6 cellular contexts compared by ENCODE assay signal in genomic region chr6:30723843-30724741, GRCh38. TPM values are rescaled to one million over a fixed set of nuclear protein-coding genes. Genes with fewer than 3 reads are reported as not detected.
A peak's percentile ranks its signal among the peaks of the same experiment; 100 is the strongest.
DNase-seq lines count a peak whose midpoint lies in the region; ATAC-seq, FAIRE-seq and TF ChIP-seq lines count a peak whose summit lies in the region.
"Not testable (repeated sequence)": the region's sequence is repeated elsewhere in the genome, so short reads cannot be mapped to it uniquely, and the experiment has no call there.

No MANE protein-coding gene starts in this region.

- not testable (repeated sequence) for H3K27me3 ChIP-seq in DND-41 (ENCODE audit: insufficient read depth, low read length, poor library complexity); PC-3 (ENCODE audit: low read length); endothelial cell of umbilical vein (ENCODE audit: control insufficient read depth in 2 of 2, insufficient read depth in 2 of 2, low read length in 2 of 2); transverse colon

- TSS peak; percentile 13 for BruUV-seq in PC-3 (replicated peaks; lab: Mats Ljungman, UMichigan)
- TSS peak; percentile 29 for BruUV-seq in endothelial cell of umbilical vein (replicated peaks; lab: Mats Ljungman, UMichigan)

- peak; percentile 35 for TF ChIP-seq CTCF in DND-41 (IDR thresholded peaks at IDR 0.05; ENCODE audit: borderline replicate concordance, extremely low read depth, low read length, poor library complexity, severe bottlenecking)
- not testable (repeated sequence) for TF ChIP-seq CTCF in PC-3 (conservative IDR thresholded peaks at IDR 0.05; ENCODE audit: low read depth, low read length); endothelial cell of umbilical vein (IDR thresholded peaks at IDR 0.05; ENCODE audit: extremely low read depth in 1 of 2, insufficient read depth in 1 of 2, low read depth in 1 of 2, low read length in 2 of 2); natural killer cell (IDR thresholded peaks at IDR 0.05); transverse colon (IDR thresholded peaks at IDR 0.05)

- DNase-seq in DND-41: peak; percentile 23
- not testable (repeated sequence) for DNase-seq in PC-3; activated T-helper 2 cell treated with anti-CD3 and anti-CD28 coated beads, Interferon-gamma antibody, Interleukin-2, Interleukin-4, amounts not matched to agents 10 μg/mL and 5 μg/mL and 100 μg/mL, durations not matched to agents 14 hours and 24 hours and 36 hours (ENCODE audit: low spot score); endothelial cell of umbilical vein (ENCODE audit: low read depth, low spot score); natural killer cell; transverse colon

- peak overlapping the region; percentile 86 for H3K4me2 ChIP-seq in DND-41 (ENCODE audit: insufficient read depth, low read length)
- H3K4me2 ChIP-seq in PC-3 (ENCODE audit: low read length): peak overlapping the region; percentile 91; the same call in 1 of the 2 replicates
- H3K4me2 ChIP-seq in endothelial cell of umbilical vein (ENCODE audit: insufficient read depth, low read length): peak overlapping the region; percentile 89

- peak overlapping the region in 1 of 2 experiments; percentile 99; a peak in 2 of 4 replicates for H3K4me3 ChIP-seq in DND-41 (ENCODE audit: low read depth in 1 of 2, low read length in 2 of 2)
- H3K4me3 ChIP-seq in PC-3 (ENCODE audit: low read length); endothelial cell of umbilical vein (replicated peaks in 1 of 3; ENCODE audit: insufficient read depth in 1 of 3, low read depth in 1 of 3, low read length in 3 of 3); transverse colon: not testable (repeated sequence)

- H3K4me1 Mint-ChIP-seq in activated T-helper 2 cell treated with anti-CD3 and anti-CD28 coated beads, Interferon-gamma antibody, Interleukin-2, Interleukin-4, amounts not matched to agents 10 μg/mL and 5 μg/mL and 100 μg/mL, durations not matched to agents 14 hours and 24 hours and 36 hours (ENCODE audit: low read depth): peaks cover 34% of the 10 kb centered on the region
- peaks cover 50 to 57% of the 10 kb centered on the region in 2 donors for H3K4me1 Mint-ChIP-seq in natural killer cell

- POLR2A ChIA-PET in PC-3 (lab: Charles Lee; ENCODE audit: unreplicated experiment) (interaction anchor here (0.7 kb wide), 1 partner anchor 45 kb away, joined by 3 read pairs; no protein-coding TSS in a partner anchor), endothelial cell of umbilical vein (lab: Charles Lee) (interaction anchor here (0.6 kb wide), 1 partner anchor 49 kb away, joined by 3 read pairs; no protein-coding TSS in a partner anchor)

- not testable (repeated sequence) for H3K27ac ChIP-seq in DND-41 (ENCODE audit: low read length); endothelial cell of umbilical vein (ENCODE audit: insufficient read depth, low read depth, low read length)
- H3K27ac ChIP-seq in PC-3 (ENCODE audit: low read length) (peak overlapping the region; percentile 2; the same call in 1 of the 2 replicates), transverse colon (peak overlapping the region; percentile 22 to 35 (median 28))

- TF ChIP-seq EP300 in transverse colon (IDR thresholded peaks at IDR 0.05; ENCODE audit: low read depth): not testable (repeated sequence)

- not testable (repeated sequence) for H2AFZ ChIP-seq in DND-41 (ENCODE audit: low read depth, low read length); PC-3 (ENCODE audit: low read length); endothelial cell of umbilical vein (ENCODE audit: low read depth, low read length)

- H3K9me3 ChIP-seq in DND-41 (ENCODE audit: insufficient read depth, low read length, severe bottlenecking); PC-3 (ENCODE audit: low read length); endothelial cell of umbilical vein (replicated peaks; ENCODE audit: control insufficient read depth, insufficient read depth, low read length); transverse colon: not testable (repeated sequence)

- not testable (repeated sequence) for H3K9me2 ChIP-seq in PC-3 (replicated peaks; ENCODE audit: low read length)

- CTCF ChIA-PET in PC-3 (lab: Charles Lee): not testable (repeated sequence)
- CTCF ChIA-PET in endothelial cell of umbilical vein (lab: Charles Lee): interaction anchor here (0.8 to 9.2 kb wide), 10 partner anchors 18 to 363 kb away, joined by 3 to 296 read pairs (median 5); partner anchors contain the start of gene FLOT1

- H3K4me1 ChIP-seq in DND-41 (ENCODE audit: insufficient read depth, low read length): peaks cover 39% of the 10 kb centered on the region
- peaks cover 18% of the 10 kb centered on the region for H3K4me1 ChIP-seq in PC-3 (ENCODE audit: insufficient read depth, low read length)
- H3K4me1 ChIP-seq in endothelial cell of umbilical vein (ENCODE audit: control insufficient read depth, extremely low read depth, insufficient read depth, low read length): peaks cover 26% of the 10 kb centered on the region
- H3K4me1 ChIP-seq in transverse colon: peaks cover 0 to 42% (median 21%) of the 10 kb centered on the region in 4 donors

- H3K4me3 Mint-ChIP-seq in activated T-helper 2 cell treated with anti-CD3 and anti-CD28 coated beads, Interferon-gamma antibody, Interleukin-2, Interleukin-4, amounts not matched to agents 10 μg/mL and 5 μg/mL and 100 μg/mL, durations not matched to agents 14 hours and 24 hours and 36 hours (ENCODE audit: low read depth): peak overlapping the region; percentile 93
- peak overlapping the region; percentile 60 for H3K4me3 Mint-ChIP-seq in natural killer cell

- WGBS in transverse colon (ENCODE audit: low coverage in 1 of 2), 2 donors: 56 to 100% methylated on average over 3 to 29 of the region's 29 CpGs

- H3K36me3 Mint-ChIP-seq in activated T-helper 2 cell treated with anti-CD3 and anti-CD28 coated beads, Interferon-gamma antibody, Interleukin-2, Interleukin-4, amounts not matched to agents 10 μg/mL and 5 μg/mL and 100 μg/mL, durations not matched to agents 14 hours and 24 hours and 36 hours (ENCODE audit: low read depth): peaks cover 82% of the 10 kb centered on the region
- peaks cover 14% of the 10 kb centered on the region for H3K36me3 Mint-ChIP-seq in natural killer cell

- dilution Hi-C loops in endothelial cell of umbilical vein (cut with MboI; ENCODE audit: extremely low pct_ligation_motif_present, low sequenced_read_pairs): not testable (repeated sequence)

- H3K9ac ChIP-seq in DND-41 (ENCODE audit: low read depth, low read length): peak overlapping the region; percentile 98
- not testable (repeated sequence) for H3K9ac ChIP-seq in PC-3 (ENCODE audit: low read length); endothelial cell of umbilical vein (replicated peaks; ENCODE audit: extremely low read depth, insufficient read depth, low read length)

- FAIRE-seq in endothelial cell of umbilical vein (lab: Jason Lieb, UNC): peak; percentile 59

- H4K20me1 ChIP-seq in DND-41 (ENCODE audit: insufficient read depth, low read length): peaks cover 54% of the 10 kb centered on the region
- H4K20me1 ChIP-seq in PC-3 (ENCODE audit: low read length): peaks cover 32% of the 10 kb centered on the region
- not testable (repeated sequence) for H4K20me1 ChIP-seq in endothelial cell of umbilical vein (replicated peaks; ENCODE audit: control insufficient read depth, extremely low read depth, insufficient read depth, low read length)

- peaks cover 29% of the 10 kb centered on the region for H3F3A ChIP-seq in PC-3 (ENCODE audit: low read length, unreplicated experiment)

- TF ChIP-seq POLR2A in endothelial cell of umbilical vein (IDR thresholded peaks at IDR 0.05; ENCODE audit: low read depth, low read length); transverse colon (IDR thresholded peaks at IDR 0.05): not testable (repeated sequence)

- H3K9me3 Mint-ChIP-seq in activated T-helper 2 cell treated with anti-CD3 and anti-CD28 coated beads, Interferon-gamma antibody, Interleukin-2, Interleukin-4, amounts not matched to agents 10 μg/mL and 5 μg/mL and 100 μg/mL, durations not matched to agents 14 hours and 24 hours and 36 hours; natural killer cell: not testable (repeated sequence)

- peak overlapping the region; percentile 76 for H3K27ac Mint-ChIP-seq in activated T-helper 2 cell treated with anti-CD3 and anti-CD28 coated beads, Interferon-gamma antibody, Interleukin-2, Interleukin-4, amounts not matched to agents 10 μg/mL and 5 μg/mL and 100 μg/mL, durations not matched to agents 14 hours and 24 hours and 36 hours
- H3K27ac Mint-ChIP-seq in natural killer cell: peak overlapping the region; percentile 71 to 100

- intact Hi-C loops in PC-3 (cut with micrococcal nuclease) (loop anchor here (5.0 to 10.0 kb wide), 2 partner anchors 182 to 239 kb away; partner anchors contain the start of gene HLA-E), natural killer cell (cut with micrococcal nuclease) (loop anchor here (2.0 kb wide), 1 partner anchor 241 kb away; no protein-coding TSS in a partner anchor), transverse colon (cut with DNase I; ENCODE audit: low total_unique reads) (loop anchor here (5.0 kb wide), 1 partner anchor 107 kb away; the partner anchor contains the start of genes MRPS18B and PPP1R10)
- intact Hi-C loops in activated T-helper 2 cell treated with anti-CD3 and anti-CD28 coated beads, Interferon-gamma antibody, Interleukin-2, Interleukin-4, amounts not matched to agents 10 μg/mL and 5 μg/mL and 100 μg/mL, durations not matched to agents 14 hours and 24 hours and 36 hours (cut with micrococcal nuclease): loop anchor here (5.0 kb wide), 2 partner anchors 153 to 237 kb away; partner anchors contain the start of gene HLA-E
- intact Hi-C loops in endothelial cell of umbilical vein (cut with micrococcal nuclease): not testable (repeated sequence)

- not testable (repeated sequence) for H3K9me1 ChIP-seq in endothelial cell of umbilical vein (replicated peaks; ENCODE audit: control insufficient read depth, extremely low read depth, insufficient read depth, low read length)

- H3K36me3 ChIP-seq in DND-41 (ENCODE audit: insufficient read depth, low read length) (peaks cover 71% of the 10 kb centered on the region), PC-3 (ENCODE audit: low read depth, low read length) (peaks cover 37% of the 10 kb centered on the region), endothelial cell of umbilical vein (ENCODE audit: control insufficient read depth in 2 of 2, extremely low read depth in 1 of 2, insufficient read depth in 2 of 2, low read length in 2 of 2) (peaks cover 16 to 31% of the 10 kb centered on the region in 2 experiments), transverse colon (peaks cover 0 to 35% (median 15%) of the 10 kb centered on the region in 4 donors)

- H3K79me2 ChIP-seq in DND-41 (ENCODE audit: insufficient read depth, low read length): peaks cover 67% of the 10 kb centered on the region
- H3K79me2 ChIP-seq in PC-3 (ENCODE audit: low read length): peaks cover 60% of the 10 kb centered on the region
- peaks cover 55% of the 10 kb centered on the region for H3K79me2 ChIP-seq in endothelial cell of umbilical vein (ENCODE audit: control insufficient read depth, insufficient read depth, low read length)

- in situ Hi-C loops in transverse colon (cut with MboI; ENCODE audit: low pct_ligation_motif_present in 1 of 4, low pct_unique_long_range_greater_than_20kb in 1 of 4, low sequenced_read_pairs in 3 of 4): loop anchor here in 2 of 4 donors (5.0 to 10.0 kb wide), 2 partner anchors 42 to 151 kb away; no protein-coding TSS in a partner anchor

- not testable (repeated sequence) for H3K27me3 Mint-ChIP-seq in activated T-helper 2 cell treated with anti-CD3 and anti-CD28 coated beads, Interferon-gamma antibody, Interleukin-2, Interleukin-4, amounts not matched to agents 10 μg/mL and 5 μg/mL and 100 μg/mL, durations not matched to agents 14 hours and 24 hours and 36 hours (ENCODE audit: low read depth); natural killer cell (ENCODE audit: low read depth in 2 of 2)

- not testable (repeated sequence) for ATAC-seq in DND-41 (ENCODE audit: insufficient read depth, low read depth); PC-3; natural killer cell

RNA-seq across cellular contexts. Expression of gene TUBB, which starts 3.9 kb away (rescaled TPM):
- total RNA-seq in PC-3 (2014; rRNA removed) (1,245 and 1,398 TPM in 2 replicates), endothelial cell of umbilical vein (1,243 and 1,276 TPM in 2 replicates), natural killer cell (100 to 1,000 TPM; 121 to 168 (median 127) TPM), transverse colon (100 to 1,000 TPM in 3 of 4 donors, 10 to 100 TPM in 1; 77.1 to 128 (median 106) TPM)
- 1,115 and 1,128 TPM in 2 replicates for total RNA-seq in activated T-helper 2 cell treated with anti-CD3 and anti-CD28 coated beads, Interferon-gamma antibody, Interleukin-2, Interleukin-4, amounts not matched to agents 10 μg/mL and 5 μg/mL and 100 μg/mL, durations not matched to agents 14 hours and 24 hours and 36 hours
- polyA plus RNA-seq in endothelial cell of umbilical vein: 1,408 and 1,437 TPM in 2 replicates
- polyA plus RNA-seq in endothelial cell of umbilical vein (2011; cell fraction: cytosol; rRNA removed): 1,278 and 1,444 TPM in 2 replicates
- polyA plus RNA-seq in endothelial cell of umbilical vein (2011; cell fraction: nucleus; rRNA removed): 567 and 602 TPM in 2 replicates
- 869 and 1,219 TPM in 2 replicates for polyA plus RNA-seq in endothelial cell of umbilical vein (2012)
- polyA minus RNA-seq in endothelial cell of umbilical vein: 1,727 and 1,760 TPM in 2 replicates
- 468 TPM for polyA minus RNA-seq in endothelial cell of umbilical vein (2011; cell fraction: cytosol; rRNA and poly(A)+ RNA removed)
- 213 and 284 TPM in 2 replicates for polyA minus RNA-seq in endothelial cell of umbilical vein (2011; cell fraction: nucleus; rRNA and poly(A)+ RNA removed)

RNA-seq across cellular contexts. Expression of gene MDC1, which starts 7.0 kb away (rescaled TPM):
- total RNA-seq in PC-3 (2014; rRNA removed) (19.6 and 24.9 TPM in 2 replicates), endothelial cell of umbilical vein (42.3 and 43.6 TPM in 2 replicates), natural killer cell (10 to 100 TPM; 61.2 to 77.0 (median 64.5) TPM), transverse colon (10 to 100 TPM in 2 of 4 donors, 1 to 10 TPM in 2; 3.1 to 13.5 (median 9.7) TPM)
- 88.3 and 96.6 TPM in 2 replicates for total RNA-seq in activated T-helper 2 cell treated with anti-CD3 and anti-CD28 coated beads, Interferon-gamma antibody, Interleukin-2, Interleukin-4, amounts not matched to agents 10 μg/mL and 5 μg/mL and 100 μg/mL, durations not matched to agents 14 hours and 24 hours and 36 hours
- polyA plus RNA-seq in endothelial cell of umbilical vein: 15.6 and 16.8 TPM in 2 replicates
- 13.0 and 13.4 TPM in 2 replicates for polyA plus RNA-seq in endothelial cell of umbilical vein (2011; cell fraction: cytosol; rRNA removed)
- polyA plus RNA-seq in endothelial cell of umbilical vein (2011; cell fraction: nucleus; rRNA removed): 36.2 and 49.0 TPM in 2 replicates
- polyA plus RNA-seq in endothelial cell of umbilical vein (2012): 16.8 and 20.4 TPM in 2 replicates
- 14.6 and 17.6 TPM in 2 replicates for polyA minus RNA-seq in endothelial cell of umbilical vein
- 20.7 TPM for polyA minus RNA-seq in endothelial cell of umbilical vein (2011; cell fraction: cytosol; rRNA and poly(A)+ RNA removed)
- 11.9 and 14.6 TPM in 2 replicates for polyA minus RNA-seq in endothelial cell of umbilical vein (2011; cell fraction: nucleus; rRNA and poly(A)+ RNA removed)

RNA-seq across cellular contexts. Expression of gene FLOT1, which starts 18.4 kb away (rescaled TPM):
- total RNA-seq in PC-3 (2014; rRNA removed) (305 and 401 TPM in 2 replicates), endothelial cell of umbilical vein (141 and 145 TPM in 2 replicates), natural killer cell (100 to 1,000 TPM in 1 of 3 donors, 10 to 100 TPM in 2; 73.1 to 113 (median 94.2) TPM), transverse colon (100 to 1,000 TPM; 123 to 146 (median 139) TPM)
- total RNA-seq in activated T-helper 2 cell treated with anti-CD3 and anti-CD28 coated beads, Interferon-gamma antibody, Interleukin-2, Interleukin-4, amounts not matched to agents 10 μg/mL and 5 μg/mL and 100 μg/mL, durations not matched to agents 14 hours and 24 hours and 36 hours: 201 and 214 TPM in 2 replicates
- 146 and 154 TPM in 2 replicates for polyA plus RNA-seq in endothelial cell of umbilical vein
- polyA plus RNA-seq in endothelial cell of umbilical vein (2011; cell fraction: cytosol; rRNA removed): 146 and 167 TPM in 2 replicates
- 258 and 271 TPM in 2 replicates for polyA plus RNA-seq in endothelial cell of umbilical vein (2011; cell fraction: nucleus; rRNA removed)
- 59.6 and 86.3 TPM in 2 replicates for polyA plus RNA-seq in endothelial cell of umbilical vein (2012)
- polyA minus RNA-seq in endothelial cell of umbilical vein: 122 and 136 TPM in 2 replicates
- 62.8 TPM for polyA minus RNA-seq in endothelial cell of umbilical vein (2011; cell fraction: cytosol; rRNA and poly(A)+ RNA removed)
- polyA minus RNA-seq in endothelial cell of umbilical vein (2011; cell fraction: nucleus; rRNA and poly(A)+ RNA removed): 238 and 240 TPM in 2 replicates

RNA-seq across cellular contexts. Expression of gene IER3, which starts 20.3 kb away (rescaled TPM):
- total RNA-seq in PC-3 (2014; rRNA removed): 1,173 and 1,198 TPM in 2 replicates
- 185 and 190 TPM in 2 replicates for total RNA-seq in activated T-helper 2 cell treated with anti-CD3 and anti-CD28 coated beads, Interferon-gamma antibody, Interleukin-2, Interleukin-4, amounts not matched to agents 10 μg/mL and 5 μg/mL and 100 μg/mL, durations not matched to agents 14 hours and 24 hours and 36 hours
- total RNA-seq in endothelial cell of umbilical vein: 163 and 170 TPM in 2 replicates
- polyA plus RNA-seq in endothelial cell of umbilical vein: 344 and 468 TPM in 2 replicates
- polyA plus RNA-seq in endothelial cell of umbilical vein (2011; cell fraction: cytosol; rRNA removed): 344 and 363 TPM in 2 replicates
- 547 and 658 TPM in 2 replicates for polyA plus RNA-seq in endothelial cell of umbilical vein (2011; cell fraction: nucleus; rRNA removed)
- 266 and 464 TPM in 2 replicates for polyA plus RNA-seq in endothelial cell of umbilical vein (2012)
- 77.6 and 100 TPM in 2 replicates for polyA minus RNA-seq in endothelial cell of umbilical vein
- 38.7 TPM for polyA minus RNA-seq in endothelial cell of umbilical vein (2011; cell fraction: cytosol; rRNA and poly(A)+ RNA removed)
- polyA minus RNA-seq in endothelial cell of umbilical vein (2011; cell fraction: nucleus; rRNA and poly(A)+ RNA removed): 87.7 and 161 TPM in 2 replicates
- total RNA-seq in natural killer cell: 100 to 1,000 TPM in 1 of 3 donors, 10 to 100 TPM in 2; 39.7 to 105 (median 66.5) TPM
- 100 to 1,000 TPM in 1 of 4 donors, 10 to 100 TPM in 3; 21.1 to 100 (median 84.6) TPM for total RNA-seq in transverse colon

RNA-seq across cellular contexts. Expression of gene NRM, which starts 33.3 kb away (rescaled TPM):
- 8.5 and 14.8 TPM in 2 replicates for total RNA-seq in PC-3 (2014; rRNA removed)
- 23.1 and 24.2 TPM in 2 replicates for total RNA-seq in activated T-helper 2 cell treated with anti-CD3 and anti-CD28 coated beads, Interferon-gamma antibody, Interleukin-2, Interleukin-4, amounts not matched to agents 10 μg/mL and 5 μg/mL and 100 μg/mL, durations not matched to agents 14 hours and 24 hours and 36 hours
- total RNA-seq in endothelial cell of umbilical vein: 28.5 and 32.2 TPM in 2 replicates
- polyA plus RNA-seq in endothelial cell of umbilical vein: 33.8 and 36.7 TPM in 2 replicates
- 33.0 and 34.0 TPM in 2 replicates for polyA plus RNA-seq in endothelial cell of umbilical vein (2011; cell fraction: cytosol; rRNA removed)
- polyA plus RNA-seq in endothelial cell of umbilical vein (2011; cell fraction: nucleus; rRNA removed): 16.0 and 18.9 TPM in 2 replicates
- polyA plus RNA-seq in endothelial cell of umbilical vein (2012): 17.7 and 22.2 TPM in 2 replicates
- polyA minus RNA-seq in endothelial cell of umbilical vein: 17.5 and 18.7 TPM in 2 replicates
- 20.0 TPM for polyA minus RNA-seq in endothelial cell of umbilical vein (2011; cell fraction: cytosol; rRNA and poly(A)+ RNA removed)
- polyA minus RNA-seq in endothelial cell of umbilical vein (2011; cell fraction: nucleus; rRNA and poly(A)+ RNA removed): 4.5 and 7.8 TPM in 2 replicates
- total RNA-seq in natural killer cell: 1 to 10 TPM; 7.4 to 8.9 (median 8.7) TPM
- 10 to 100 TPM in 1 of 4 donors, 1 to 10 TPM in 2, not detected in 1; 2.7 to 13.8 (median 2.7) TPM for total RNA-seq in transverse colon
